ENCODE assay signal across 1 cellular context in the genomic region with DNA sequence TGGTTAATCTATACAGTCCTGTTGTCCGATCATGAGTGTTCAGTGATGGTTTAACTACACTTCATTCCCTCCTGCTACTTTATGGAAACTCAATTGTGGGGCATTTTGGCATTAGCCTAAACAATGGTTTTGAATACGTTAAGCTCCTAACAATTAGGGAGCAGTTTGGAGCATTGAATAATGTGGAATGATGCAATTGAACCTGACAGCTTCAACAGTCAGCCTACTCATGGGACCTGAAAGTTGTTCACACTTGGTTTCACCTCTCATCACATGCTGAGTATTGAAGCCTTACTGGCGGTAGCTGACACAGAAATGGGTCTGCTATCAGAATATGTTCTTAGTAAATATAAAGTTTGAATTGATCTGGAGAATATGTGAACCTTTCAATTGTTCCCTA.
TF ChIP-seq lines count a peak whose summit lies in the region.

No MANE protein-coding gene starts in this region.

TF ChIP-seq in GM12878, 131 proteins besides CTCF, POLR2A, EP300 and RAD21 (continued from another document):
- TF ChIP-seq, protein P1, sequence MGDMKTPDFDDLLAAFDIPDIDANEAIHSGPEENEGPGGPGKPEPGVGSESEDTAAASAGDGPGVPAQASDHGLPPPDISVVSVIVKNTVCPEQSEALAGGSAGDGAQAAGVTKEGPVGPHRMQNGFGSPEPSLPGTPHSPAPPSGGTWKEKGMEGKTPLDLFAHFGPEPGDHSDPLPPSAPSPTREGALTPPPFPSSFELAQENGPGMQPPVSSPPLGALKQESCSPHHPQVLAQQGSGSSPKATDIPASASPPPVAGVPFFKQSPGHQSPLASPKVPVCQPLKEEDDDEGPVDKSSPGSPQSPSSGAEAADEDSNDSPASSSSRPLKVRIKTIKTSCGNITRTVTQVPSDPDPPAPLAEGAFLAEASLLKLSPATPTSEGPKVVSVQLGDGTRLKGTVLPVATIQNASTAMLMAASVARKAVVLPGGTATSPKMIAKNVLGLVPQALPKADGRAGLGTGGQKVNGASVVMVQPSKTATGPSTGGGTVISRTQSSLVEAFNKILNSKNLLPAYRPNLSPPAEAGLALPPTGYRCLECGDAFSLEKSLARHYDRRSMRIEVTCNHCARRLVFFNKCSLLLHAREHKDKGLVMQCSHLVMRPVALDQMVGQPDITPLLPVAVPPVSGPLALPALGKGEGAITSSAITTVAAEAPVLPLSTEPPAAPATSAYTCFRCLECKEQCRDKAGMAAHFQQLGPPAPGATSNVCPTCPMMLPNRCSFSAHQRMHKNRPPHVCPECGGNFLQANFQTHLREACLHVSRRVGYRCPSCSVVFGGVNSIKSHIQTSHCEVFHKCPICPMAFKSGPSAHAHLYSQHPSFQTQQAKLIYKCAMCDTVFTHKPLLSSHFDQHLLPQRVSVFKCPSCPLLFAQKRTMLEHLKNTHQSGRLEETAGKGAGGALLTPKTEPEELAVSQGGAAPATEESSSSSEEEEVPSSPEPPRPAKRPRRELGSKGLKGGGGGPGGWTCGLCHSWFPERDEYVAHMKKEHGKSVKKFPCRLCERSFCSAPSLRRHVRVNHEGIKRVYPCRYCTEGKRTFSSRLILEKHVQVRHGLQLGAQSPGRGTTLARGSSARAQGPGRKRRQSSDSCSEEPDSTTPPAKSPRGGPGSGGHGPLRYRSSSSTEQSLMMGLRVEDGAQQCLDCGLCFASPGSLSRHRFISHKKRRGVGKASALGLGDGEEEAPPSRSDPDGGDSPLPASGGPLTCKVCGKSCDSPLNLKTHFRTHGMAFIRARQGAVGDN (IDR thresholded peaks at IDR 0.05), result peak; percentile 80
- TF ChIP-seq, protein P2, sequence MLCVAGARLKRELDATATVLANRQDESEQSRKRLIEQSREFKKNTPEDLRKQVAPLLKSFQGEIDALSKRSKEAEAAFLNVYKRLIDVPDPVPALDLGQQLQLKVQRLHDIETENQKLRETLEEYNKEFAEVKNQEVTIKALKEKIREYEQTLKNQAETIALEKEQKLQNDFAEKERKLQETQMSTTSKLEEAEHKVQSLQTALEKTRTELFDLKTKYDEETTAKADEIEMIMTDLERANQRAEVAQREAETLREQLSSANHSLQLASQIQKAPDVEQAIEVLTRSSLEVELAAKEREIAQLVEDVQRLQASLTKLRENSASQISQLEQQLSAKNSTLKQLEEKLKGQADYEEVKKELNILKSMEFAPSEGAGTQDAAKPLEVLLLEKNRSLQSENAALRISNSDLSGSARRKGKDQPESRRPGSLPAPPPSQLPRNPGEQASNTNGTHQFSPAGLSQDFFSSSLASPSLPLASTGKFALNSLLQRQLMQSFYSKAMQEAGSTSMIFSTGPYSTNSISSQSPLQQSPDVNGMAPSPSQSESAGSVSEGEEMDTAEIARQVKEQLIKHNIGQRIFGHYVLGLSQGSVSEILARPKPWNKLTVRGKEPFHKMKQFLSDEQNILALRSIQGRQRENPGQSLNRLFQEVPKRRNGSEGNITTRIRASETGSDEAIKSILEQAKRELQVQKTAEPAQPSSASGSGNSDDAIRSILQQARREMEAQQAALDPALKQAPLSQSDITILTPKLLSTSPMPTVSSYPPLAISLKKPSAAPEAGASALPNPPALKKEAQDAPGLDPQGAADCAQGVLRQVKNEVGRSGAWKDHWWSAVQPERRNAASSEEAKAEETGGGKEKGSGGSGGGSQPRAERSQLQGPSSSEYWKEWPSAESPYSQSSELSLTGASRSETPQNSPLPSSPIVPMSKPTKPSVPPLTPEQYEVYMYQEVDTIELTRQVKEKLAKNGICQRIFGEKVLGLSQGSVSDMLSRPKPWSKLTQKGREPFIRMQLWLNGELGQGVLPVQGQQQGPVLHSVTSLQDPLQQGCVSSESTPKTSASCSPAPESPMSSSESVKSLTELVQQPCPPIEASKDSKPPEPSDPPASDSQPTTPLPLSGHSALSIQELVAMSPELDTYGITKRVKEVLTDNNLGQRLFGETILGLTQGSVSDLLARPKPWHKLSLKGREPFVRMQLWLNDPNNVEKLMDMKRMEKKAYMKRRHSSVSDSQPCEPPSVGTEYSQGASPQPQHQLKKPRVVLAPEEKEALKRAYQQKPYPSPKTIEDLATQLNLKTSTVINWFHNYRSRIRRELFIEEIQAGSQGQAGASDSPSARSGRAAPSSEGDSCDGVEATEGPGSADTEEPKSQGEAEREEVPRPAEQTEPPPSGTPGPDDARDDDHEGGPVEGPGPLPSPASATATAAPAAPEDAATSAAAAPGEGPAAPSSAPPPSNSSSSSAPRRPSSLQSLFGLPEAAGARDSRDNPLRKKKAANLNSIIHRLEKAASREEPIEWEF (IDR thresholded peaks at IDR 0.05; ENCODE audit: insufficient replicate concordance, low read depth, low read length), result no peak
- no peak for TF ChIP-seq ZNF274 (IDR thresholded peaks at IDR 0.05; ENCODE audit: insufficient read depth, insufficient read length)
- no peak for TF ChIP-seq JUND (IDR thresholded peaks at IDR 0.05; ENCODE audit: low read depth, low read length)
- no peak for TF ChIP-seq FOXM1 (IDR thresholded peaks at IDR 0.05; ENCODE audit: low read depth, low read length)
- no peak for TF ChIP-seq SMAD5 (IDR thresholded peaks at IDR 0.05; ENCODE audit: low read depth)
- no peak for TF ChIP-seq POLR2AphosphoS5 (IDR thresholded peaks at IDR 0.05; ENCODE audit: low read length)
- TF ChIP-seq, protein P3, sequence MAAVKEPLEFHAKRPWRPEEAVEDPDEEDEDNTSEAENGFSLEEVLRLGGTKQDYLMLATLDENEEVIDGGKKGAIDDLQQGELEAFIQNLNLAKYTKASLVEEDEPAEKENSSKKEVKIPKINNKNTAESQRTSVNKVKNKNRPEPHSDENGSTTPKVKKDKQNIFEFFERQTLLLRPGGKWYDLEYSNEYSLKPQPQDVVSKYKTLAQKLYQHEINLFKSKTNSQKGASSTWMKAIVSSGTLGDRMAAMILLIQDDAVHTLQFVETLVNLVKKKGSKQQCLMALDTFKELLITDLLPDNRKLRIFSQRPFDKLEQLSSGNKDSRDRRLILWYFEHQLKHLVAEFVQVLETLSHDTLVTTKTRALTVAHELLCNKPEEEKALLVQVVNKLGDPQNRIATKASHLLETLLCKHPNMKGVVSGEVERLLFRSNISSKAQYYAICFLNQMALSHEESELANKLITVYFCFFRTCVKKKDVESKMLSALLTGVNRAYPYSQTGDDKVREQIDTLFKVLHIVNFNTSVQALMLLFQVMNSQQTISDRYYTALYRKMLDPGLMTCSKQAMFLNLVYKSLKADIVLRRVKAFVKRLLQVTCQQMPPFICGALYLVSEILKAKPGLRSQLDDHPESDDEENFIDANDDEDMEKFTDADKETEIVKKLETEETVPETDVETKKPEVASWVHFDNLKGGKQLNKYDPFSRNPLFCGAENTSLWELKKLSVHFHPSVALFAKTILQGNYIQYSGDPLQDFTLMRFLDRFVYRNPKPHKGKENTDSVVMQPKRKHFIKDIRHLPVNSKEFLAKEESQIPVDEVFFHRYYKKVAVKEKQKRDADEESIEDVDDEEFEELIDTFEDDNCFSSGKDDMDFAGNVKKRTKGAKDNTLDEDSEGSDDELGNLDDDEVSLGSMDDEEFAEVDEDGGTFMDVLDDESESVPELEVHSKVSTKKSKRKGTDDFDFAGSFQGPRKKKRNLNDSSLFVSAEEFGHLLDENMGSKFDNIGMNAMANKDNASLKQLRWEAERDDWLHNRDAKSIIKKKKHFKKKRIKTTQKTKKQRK (IDR thresholded peaks at IDR 0.05; ENCODE audit: low read depth, low read length), result no peak
- TF ChIP-seq, protein P4, sequence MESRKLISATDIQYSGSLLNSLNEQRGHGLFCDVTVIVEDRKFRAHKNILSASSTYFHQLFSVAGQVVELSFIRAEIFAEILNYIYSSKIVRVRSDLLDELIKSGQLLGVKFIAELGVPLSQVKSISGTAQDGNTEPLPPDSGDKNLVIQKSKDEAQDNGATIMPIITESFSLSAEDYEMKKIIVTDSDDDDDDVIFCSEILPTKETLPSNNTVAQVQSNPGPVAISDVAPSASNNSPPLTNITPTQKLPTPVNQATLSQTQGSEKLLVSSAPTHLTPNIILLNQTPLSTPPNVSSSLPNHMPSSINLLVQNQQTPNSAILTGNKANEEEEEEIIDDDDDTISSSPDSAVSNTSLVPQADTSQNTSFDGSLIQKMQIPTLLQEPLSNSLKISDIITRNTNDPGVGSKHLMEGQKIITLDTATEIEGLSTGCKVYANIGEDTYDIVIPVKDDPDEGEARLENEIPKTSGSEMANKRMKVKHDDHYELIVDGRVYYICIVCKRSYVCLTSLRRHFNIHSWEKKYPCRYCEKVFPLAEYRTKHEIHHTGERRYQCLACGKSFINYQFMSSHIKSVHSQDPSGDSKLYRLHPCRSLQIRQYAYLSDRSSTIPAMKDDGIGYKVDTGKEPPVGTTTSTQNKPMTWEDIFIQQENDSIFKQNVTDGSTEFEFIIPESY (IDR thresholded peaks at IDR 0.05), result peak; percentile 72; the same call in 1 of the 2 replicates
- no peak for TF ChIP-seq FOS (IDR thresholded peaks at IDR 0.05; ENCODE audit: borderline replicate concordance, extremely low read depth, insufficient read length)
- TF ChIP-seq, protein P5, sequence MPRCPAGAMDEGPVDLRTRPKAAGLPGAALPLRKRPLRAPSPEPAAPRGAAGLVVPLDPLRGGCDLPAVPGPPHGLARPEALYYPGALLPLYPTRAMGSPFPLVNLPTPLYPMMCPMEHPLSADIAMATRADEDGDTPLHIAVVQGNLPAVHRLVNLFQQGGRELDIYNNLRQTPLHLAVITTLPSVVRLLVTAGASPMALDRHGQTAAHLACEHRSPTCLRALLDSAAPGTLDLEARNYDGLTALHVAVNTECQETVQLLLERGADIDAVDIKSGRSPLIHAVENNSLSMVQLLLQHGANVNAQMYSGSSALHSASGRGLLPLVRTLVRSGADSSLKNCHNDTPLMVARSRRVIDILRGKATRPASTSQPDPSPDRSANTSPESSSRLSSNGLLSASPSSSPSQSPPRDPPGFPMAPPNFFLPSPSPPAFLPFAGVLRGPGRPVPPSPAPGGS (IDR thresholded peaks at IDR 0.05; ENCODE audit: borderline replicate concordance, insufficient read depth, low read depth, low read length, poor library complexity, severe bottlenecking), result no peak
- TF ChIP-seq ATF7 (IDR thresholded peaks at IDR 0.05; ENCODE audit: low read depth), result peak; percentile 43; the same call in 1 of the 2 replicates
- no peak for TF ChIP-seq MEF2A (IDR thresholded peaks at IDR 0.05; ENCODE audit: insufficient read depth, low read depth, low read length)
- no peak for TF ChIP-seq BCL11A (IDR thresholded peaks at IDR 0.05; ENCODE audit: low read depth, low read length)
- TF ChIP-seq MYC (IDR thresholded peaks at IDR 0.05; ENCODE audit: insufficient read depth, insufficient read length, insufficient replicate concordance, low read length, severe bottlenecking), result no peak
- TF ChIP-seq, protein P6, sequence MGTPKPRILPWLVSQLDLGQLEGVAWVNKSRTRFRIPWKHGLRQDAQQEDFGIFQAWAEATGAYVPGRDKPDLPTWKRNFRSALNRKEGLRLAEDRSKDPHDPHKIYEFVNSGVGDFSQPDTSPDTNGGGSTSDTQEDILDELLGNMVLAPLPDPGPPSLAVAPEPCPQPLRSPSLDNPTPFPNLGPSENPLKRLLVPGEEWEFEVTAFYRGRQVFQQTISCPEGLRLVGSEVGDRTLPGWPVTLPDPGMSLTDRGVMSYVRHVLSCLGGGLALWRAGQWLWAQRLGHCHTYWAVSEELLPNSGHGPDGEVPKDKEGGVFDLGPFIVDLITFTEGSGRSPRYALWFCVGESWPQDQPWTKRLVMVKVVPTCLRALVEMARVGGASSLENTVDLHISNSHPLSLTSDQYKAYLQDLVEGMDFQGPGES (IDR thresholded peaks at IDR 0.05), result no peak
- TF ChIP-seq SMC3 (IDR thresholded peaks at IDR 0.05; ENCODE audit: borderline replicate concordance, low read length), result no peak
- no peak for TF ChIP-seq PML (IDR thresholded peaks at IDR 0.05; ENCODE audit: low read length)
- no peak for TF ChIP-seq GATAD2B (conservative IDR thresholded peaks at IDR 0.05; ENCODE audit: low read depth)
